Comparison of ENCODE assay signal across 34 cellular contexts in the genomic region with DNA sequence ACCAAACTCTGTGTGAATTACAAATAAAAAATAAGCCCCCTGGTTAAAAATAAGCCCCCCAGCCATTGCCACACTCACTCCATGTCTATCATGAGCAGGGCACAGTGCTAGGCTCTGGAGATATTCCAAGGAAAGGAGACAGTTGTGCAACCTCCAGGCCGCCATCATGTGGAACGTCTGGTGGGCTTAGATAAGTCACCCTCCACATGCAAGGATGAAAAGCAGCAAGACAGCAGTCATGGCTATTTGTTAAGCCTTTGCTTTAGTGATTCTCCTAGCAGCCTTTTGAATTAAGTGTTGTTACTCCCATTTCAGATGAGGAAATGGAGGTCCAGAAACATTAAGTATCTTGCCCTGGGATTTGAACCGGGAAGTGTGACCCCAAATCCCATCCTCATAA.
"Had no signal": no experiment of that assay in that cellular context is flagged by ENCODE, and none has a peak within 500 bp of the region (broad histone marks: within the 10 kb centered on the region; RNA-seq: fewer than 3 reads in every experiment).

No MANE protein-coding gene starts in this region.

- H3K27me3 ChIP-seq: adrenal gland, body of pancreas, esophagus squamous epithelium, gastroesophageal sphincter, heart right ventricle, hepatocyte had no signal

- DNase-seq: activated CD4-positive, alpha-beta memory T cell treated with anti-CD3 and anti-CD28 coated beads for 36 hours; activated CD4-positive, alpha-beta T cell treated with anti-CD3 and anti-CD28 coated beads for 36 hours; activated CD4-positive, alpha-beta T cell treated with anti-CD3 and anti-CD28 coated beads, Interleukin-2, amount 10 ng/mL, durations not matched to agents 24 days and 14 days; activated CD4-positive, CD25-positive, alpha-beta regulatory T cell; activated CD4-positive, CD25-positive, alpha-beta regulatory T cell treated with anti-CD3 and anti-CD28 coated beads, Interleukin-2, amount 50 U/mL, for 72 hours; activated CD8-positive, alpha-beta memory T cell treated with anti-CD3 and anti-CD28 coated beads, Interleukin-2, amount 10 ng/mL, durations not matched to agents 7 days and 5 days; activated CD8-positive, alpha-beta memory T cell treated with anti-CD3 and anti-CD28 coated beads, Interleukin-2, amount 50 U/mL, for 4 hours; activated CD8-positive, alpha-beta T cell treated with anti-CD3 and anti-CD28 coated beads, Interleukin-2, amount 10 ng/mL, durations not matched to agents 7 days and 5 days; activated effector memory CD4-positive, alpha-beta T cell treated with anti-CD3 and anti-CD28 coated beads, Interleukin-2, amount 50 U/mL, for 16 hours; activated naive CD4-positive, alpha-beta T cell treated with anti-CD3 and anti-CD28 coated beads for 36 hours; activated naive CD8-positive, alpha-beta T cell treated with anti-CD3 and anti-CD28 coated beads for 36 hours; activated naive CD8-positive, alpha-beta T cell treated with anti-CD3 and anti-CD28 coated beads, Interleukin-2, amount 50 U/mL, for 24 hours; activated T-cell treated with anti-CD3 and anti-CD28 coated beads, Interleukin-2, amount 50 U/mL, for 1 hour; activated T-cell treated with anti-CD3 and anti-CD28 coated beads, Interleukin-2, amount 50 U/mL, for 48 hours; adrenal gland; amygdala; aorta; body of pancreas; caudate nucleus; effector CD8-positive, alpha-beta T cell; esophagus squamous epithelium; foreskin melanocyte; heart right ventricle; T1000 had no signal

- H3K4me1 ChIP-seq: adrenal gland, body of pancreas, gastroesophageal sphincter had no signal

- H2AFZ ChIP-seq: hepatocyte had no signal

- H3K79me2 ChIP-seq: hepatocyte had no signal

- H3K27ac Mint-ChIP-seq: activated CD4-positive, alpha-beta memory T cell treated with anti-CD3 and anti-CD28 coated beads for 36 hours; activated CD4-positive, alpha-beta T cell treated with anti-CD3 and anti-CD28 coated beads for 36 hours; activated CD4-positive, alpha-beta T cell treated with anti-CD3 and anti-CD28 coated beads, Interleukin-2, amount 10 ng/mL, durations not matched to agents 24 days and 14 days; activated CD8-positive, alpha-beta memory T cell treated with anti-CD3 and anti-CD28 coated beads, Interleukin-2, amount 10 ng/mL, durations not matched to agents 7 days and 5 days; activated CD8-positive, alpha-beta T cell treated with anti-CD3 and anti-CD28 coated beads, Interleukin-2, amount 10 ng/mL, durations not matched to agents 7 days and 5 days; activated naive CD4-positive, alpha-beta T cell treated with anti-CD3 and anti-CD28 coated beads for 36 hours; activated naive CD4-positive, alpha-beta T cell treated with anti-CD3 and anti-CD28 coated beads, Interleukin-2, amount 50 U/mL, for 24 hours; activated naive CD8-positive, alpha-beta T cell treated with anti-CD3 and anti-CD28 coated beads for 36 hours; activated naive CD8-positive, alpha-beta T cell treated with anti-CD3 and anti-CD28 coated beads, Interleukin-2, amount 50 U/mL, for 24 hours; activated T-helper 1 cell treated with anti-CD3 and anti-CD28 coated beads, Interleukin-12 subunit alpha, Interleukin-12 subunit beta, Interleukin-2, Interleukin-4 antibody, amounts not matched to agents 30 ng/mL and 10 ng/mL and 1 ng/mL, durations not matched to agents 14 hours and 24 hours and 36 hours; activated T-helper 2 cell treated with anti-CD3 and anti-CD28 coated beads, Interferon-gamma antibody, Interleukin-2, Interleukin-4, amounts not matched to agents 10 μg/mL and 5 μg/mL and 100 μg/mL, durations not matched to agents 14 hours and 24 hours and 36 hours; T-helper 2 cell treated with Interferon-gamma antibody and Interleukin-4, amounts not matched to agents 5 μg/mL and 100 μg/mL, for 36 hours had no signal

- H3K9me3 Mint-ChIP-seq: activated naive CD4-positive, alpha-beta T cell treated with anti-CD3 and anti-CD28 coated beads for 36 hours; activated naive CD4-positive, alpha-beta T cell treated with anti-CD3 and anti-CD28 coated beads, Interleukin-2, amount 50 U/mL, for 24 hours; activated naive CD8-positive, alpha-beta T cell treated with anti-CD3 and anti-CD28 coated beads for 36 hours; activated naive CD8-positive, alpha-beta T cell treated with anti-CD3 and anti-CD28 coated beads, Interleukin-2, amount 50 U/mL, for 24 hours; activated T-helper 2 cell treated with anti-CD3 and anti-CD28 coated beads, Interferon-gamma antibody, Interleukin-2, Interleukin-4, amounts not matched to agents 10 μg/mL and 5 μg/mL and 100 μg/mL, durations not matched to agents 14 hours and 24 hours and 36 hours had no signal

- FAIRE-seq: colon, endometrium, endothelial cell of umbilical vein had no signal

- H3K4me2 ChIP-seq: hepatocyte had no signal

- H3K27ac ChIP-seq: adrenal gland, body of pancreas, epithelial cell of prostate, esophagus squamous epithelium, gastroesophageal sphincter, heart right ventricle, hepatocyte had no signal

- ATAC-seq: activated CD4-positive, alpha-beta T cell treated with anti-CD3 and anti-CD28 coated beads for 36 hours; activated CD8-positive, alpha-beta memory T cell treated with anti-CD3 and anti-CD28 coated beads, Interleukin-2, amount 10 ng/mL, durations not matched to agents 7 days and 5 days; activated CD8-positive, alpha-beta T cell treated with anti-CD3 and anti-CD28 coated beads, Interleukin-2, amount 10 ng/mL, durations not matched to agents 7 days and 5 days; activated naive CD8-positive, alpha-beta T cell treated with anti-CD3 and anti-CD28 coated beads, Interleukin-2, amount 50 U/mL, for 24 hours; body of pancreas; gastroesophageal sphincter; heart right ventricle had no signal

- H3K36me3 ChIP-seq: adrenal gland had no signal

- H3K4me3 Mint-ChIP-seq: activated CD4-positive, alpha-beta memory T cell treated with anti-CD3 and anti-CD28 coated beads for 36 hours; activated CD4-positive, alpha-beta T cell treated with anti-CD3 and anti-CD28 coated beads for 36 hours; activated CD4-positive, alpha-beta T cell treated with anti-CD3 and anti-CD28 coated beads, Interleukin-2, amount 10 ng/mL, durations not matched to agents 24 days and 14 days; activated CD8-positive, alpha-beta memory T cell treated with anti-CD3 and anti-CD28 coated beads, Interleukin-2, amount 10 ng/mL, durations not matched to agents 7 days and 5 days; activated CD8-positive, alpha-beta T cell treated with anti-CD3 and anti-CD28 coated beads, Interleukin-2, amount 10 ng/mL, durations not matched to agents 7 days and 5 days; activated naive CD4-positive, alpha-beta T cell treated with anti-CD3 and anti-CD28 coated beads for 36 hours; activated naive CD4-positive, alpha-beta T cell treated with anti-CD3 and anti-CD28 coated beads, Interleukin-2, amount 50 U/mL, for 24 hours; activated naive CD8-positive, alpha-beta T cell treated with anti-CD3 and anti-CD28 coated beads for 36 hours; activated naive CD8-positive, alpha-beta T cell treated with anti-CD3 and anti-CD28 coated beads, Interleukin-2, amount 50 U/mL, for 24 hours; activated T-helper 1 cell treated with anti-CD3 and anti-CD28 coated beads, Interleukin-12 subunit alpha, Interleukin-12 subunit beta, Interleukin-2, Interleukin-4 antibody, amounts not matched to agents 30 ng/mL and 10 ng/mL and 1 ng/mL, durations not matched to agents 14 hours and 24 hours and 36 hours; T-helper 2 cell treated with Interferon-gamma antibody and Interleukin-4, amounts not matched to agents 5 μg/mL and 100 μg/mL, for 36 hours had no signal

- H3K4me3 ChIP-seq: adrenal gland, body of pancreas, esophagus squamous epithelium, gastroesophageal sphincter, heart right ventricle, hepatocyte had no signal

- H3K4me1 Mint-ChIP-seq: activated CD8-positive, alpha-beta memory T cell treated with anti-CD3 and anti-CD28 coated beads, Interleukin-2, amount 10 ng/mL, durations not matched to agents 7 days and 5 days had no signal

- H3K27me3 Mint-ChIP-seq: activated CD4-positive, alpha-beta memory T cell treated with anti-CD3 and anti-CD28 coated beads for 36 hours; activated CD4-positive, alpha-beta T cell treated with anti-CD3 and anti-CD28 coated beads for 36 hours; activated CD4-positive, alpha-beta T cell treated with anti-CD3 and anti-CD28 coated beads, Interleukin-2, amount 10 ng/mL, durations not matched to agents 24 days and 14 days; activated CD8-positive, alpha-beta memory T cell treated with anti-CD3 and anti-CD28 coated beads, Interleukin-2, amount 10 ng/mL, durations not matched to agents 7 days and 5 days; activated naive CD4-positive, alpha-beta T cell treated with anti-CD3 and anti-CD28 coated beads, Interleukin-2, amount 50 U/mL, for 24 hours; activated naive CD8-positive, alpha-beta T cell treated with anti-CD3 and anti-CD28 coated beads for 36 hours; activated naive CD8-positive, alpha-beta T cell treated with anti-CD3 and anti-CD28 coated beads, Interleukin-2, amount 50 U/mL, for 24 hours had no signal

- H3K9me3 ChIP-seq: adrenal gland, body of pancreas, esophagus squamous epithelium, gastroesophageal sphincter had no signal
